17 cellular contexts compared by ENCODE assay signal in genomic region chr13:39499580-39499979, GRCh38.
"Had no signal": no experiment of that assay in that cellular context is flagged by ENCODE, and none has a peak within 500 bp of the region (broad histone marks: within the 10 kb centered on the region; RNA-seq: fewer than 3 reads in every experiment).

No MANE protein-coding gene starts in this region.

- H3K27me3 Mint-ChIP-seq: type B pancreatic cell had no signal

- H3K27ac Mint-ChIP-seq: endodermal cell; naive thymus-derived CD4-positive, alpha-beta T cell; type B pancreatic cell had no signal

- H3K27me3 ChIP-seq: left lung, ovary had no signal

- H3K4me1 ChIP-seq: left lung had no signal

- H3K4me3 ChIP-seq: coronary artery, left lung, lower lobe of right lung, ovary had no signal

- H3K36me3 ChIP-seq: left lung, lower lobe of right lung, ovary had no signal

- H3K9me3 ChIP-seq: left lung, lower lobe of right lung, ovary had no signal

- H3K36me3 Mint-ChIP-seq: naive thymus-derived CD4-positive, alpha-beta T cell had no signal

- DNase-seq: effector CD4-positive, alpha-beta T cell; endodermal cell; erythroblast; foreskin melanocyte; head of caudate nucleus; islet precursor cell; left lung; lower lobe of right lung; mesendoderm; naive thymus-derived CD4-positive, alpha-beta T cell; ovary; right cardiac atrium; small intestine; stimulated activated CD4-positive, alpha-beta T cell treated with anti-CD3 and anti-CD28 coated beads, Interleukin-12 subunit alpha, Interleukin-12 subunit beta, amount 100 ng/mL, for 4 hours; stimulated activated naive CD4-positive, alpha-beta T cell treated with Interleukin-2 at 50 U/mL for 16 hours had no signal

- H3K9me3 Mint-ChIP-seq: endodermal cell; naive thymus-derived CD4-positive, alpha-beta T cell; type B pancreatic cell had no signal

- H3K27ac ChIP-seq: coronary artery, left lung, lower lobe of right lung, ovary had no signal

- H3K4me1 Mint-ChIP-seq: naive thymus-derived CD4-positive, alpha-beta T cell had no signal

- ATAC-seq: left lung; lower lobe of right lung; naive thymus-derived CD4-positive, alpha-beta T cell; right cardiac atrium had no signal

- H3K4me3 Mint-ChIP-seq: endodermal cell; naive thymus-derived CD4-positive, alpha-beta T cell; type B pancreatic cell had no signal
